ENCODE assay signal across 24 cellular contexts in the genomic region with DNA sequence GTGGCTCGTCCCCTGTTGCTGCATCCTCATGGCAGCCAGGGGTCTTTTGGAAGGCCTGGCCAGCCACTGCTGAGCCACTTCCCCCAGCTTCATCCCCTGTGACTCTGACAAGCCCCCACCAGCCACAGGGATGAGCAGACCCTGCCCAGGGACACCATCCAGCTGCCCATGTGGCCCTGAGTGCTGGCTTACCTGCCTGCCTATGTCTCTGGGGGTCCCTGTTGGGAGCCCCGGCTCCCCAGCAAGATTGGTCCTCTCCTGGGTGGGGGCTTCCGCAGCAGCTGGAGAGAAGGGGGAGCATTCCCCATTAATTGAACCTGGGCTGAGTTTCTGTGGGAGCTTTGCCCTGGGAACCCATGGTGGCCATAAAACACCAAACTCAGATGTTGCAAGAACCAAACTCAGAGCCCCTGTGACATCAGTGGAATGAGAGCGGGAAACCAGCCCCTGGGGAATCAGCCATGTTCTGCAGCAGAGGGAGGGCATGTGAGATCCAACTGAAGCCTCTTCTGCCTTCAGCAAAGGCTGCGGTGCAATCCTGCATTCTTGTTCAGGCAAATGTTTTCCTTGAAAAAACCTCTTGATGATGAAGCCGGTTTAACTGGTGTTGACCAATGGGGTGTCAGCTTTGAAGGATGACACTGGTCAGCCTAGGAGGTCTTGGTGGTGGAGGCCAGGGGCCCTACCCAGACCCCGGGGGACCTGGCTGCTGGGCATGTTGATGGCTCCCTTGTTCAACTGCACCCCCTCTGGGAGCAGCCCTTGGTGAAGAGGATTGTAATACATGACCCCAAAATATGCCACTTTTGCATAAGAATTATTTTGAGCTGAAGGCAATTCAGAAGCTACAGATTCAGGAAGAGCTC. TPM values are rescaled to one million over a fixed set of nuclear protein-coding genes. Genes with fewer than 3 reads are reported as not detected.
DNase-seq lines count a peak whose midpoint lies in the region; ATAC-seq, FAIRE-seq and TF ChIP-seq lines count a peak whose summit lies in the region.
"Had no signal": no experiment of that assay in that cellular context is flagged by ENCODE, and none has a peak within 500 bp of the region (broad histone marks: within the 10 kb centered on the region; RNA-seq: fewer than 3 reads in every experiment).

No MANE protein-coding gene starts in this region.

- H3K27ac Mint-ChIP-seq in MCF 10A (ENCODE audit: low read depth, unreplicated experiment), result no peak overlapping the region
- no peak overlapping the region for H3K27ac Mint-ChIP-seq in stimulated activated effector memory CD8-positive, alpha-beta T cell treated with anti-CD3 and anti-CD28 coated beads, Interleukin-12 subunit alpha, Interleukin-12 subunit beta, amount 100 ng/mL, for 72 hours
- H3K27ac Mint-ChIP-seq: activated CD4-positive, alpha-beta T cell treated with anti-CD3 and anti-CD28 coated beads, Interleukin-2, amount 10 ng/mL, durations not matched to agents 7 days and 5 days; stimulated activated naive B cell treated with anti-CD40 and anti-IgM and Interleukin-4, amounts not matched to agents 10 μg/mL and 1 μg/mL and 100 μg/mL, for 72 hours had no signal

- TF ChIP-seq POLR2A in sigmoid colon (IDR thresholded peaks at IDR 0.05), result no peak

- H3K4me3 ChIP-seq in RWPE2 (ENCODE audit: severe bottlenecking), result no peak overlapping the region
- no peak overlapping the region for H3K4me3 ChIP-seq in kidney (ENCODE audit: low read length in 2 of 2)
- no peak overlapping the region for H3K4me3 ChIP-seq in sigmoid colon
- H3K4me3 ChIP-seq: transverse colon had no signal

- H3K36me3 ChIP-seq in RWPE2 (ENCODE audit: low read depth) (no peaks in the 10 kb centered on the region), kidney (ENCODE audit: control insufficient read depth in 1 of 2, insufficient read depth in 2 of 2, low read length in 2 of 2) (no peaks in the 10 kb centered on the region), sigmoid colon (no peaks in the 10 kb centered on the region)
- H3K36me3 ChIP-seq: transverse colon had no signal

- H3K4me1 Mint-ChIP-seq in MCF 10A (ENCODE audit: insufficient read depth, unreplicated experiment), result peaks cover 6% of the 10 kb centered on the region
- no peaks in the 10 kb centered on the region for H3K4me1 Mint-ChIP-seq in stimulated activated effector memory CD8-positive, alpha-beta T cell treated with anti-CD3 and anti-CD28 coated beads, Interleukin-12 subunit alpha, Interleukin-12 subunit beta, amount 100 ng/mL, for 72 hours
- H3K4me1 Mint-ChIP-seq: activated CD4-positive, alpha-beta T cell treated with anti-CD3 and anti-CD28 coated beads, Interleukin-2, amount 10 ng/mL, durations not matched to agents 7 days and 5 days had no signal

- ATAC-seq in RWPE2 (ENCODE audit: low read depth), result no peak
- ATAC-seq in stimulated activated effector memory CD8-positive, alpha-beta T cell treated with anti-CD3 and anti-CD28 coated beads, Interleukin-12 subunit alpha, Interleukin-12 subunit beta, amount 100 ng/mL, for 72 hours, result no peak
- ATAC-seq: esophagus mucosa; HepG2; naive thymus-derived CD8-positive, alpha-beta T cell; stimulated activated naive B cell treated with anti-CD40 and anti-IgM and Interleukin-4, amounts not matched to agents 10 μg/mL and 1 μg/mL and 100 μg/mL, for 72 hours had no signal

- H3K27me3 ChIP-seq in RWPE2 (ENCODE audit: insufficient read depth, poor library complexity, severe bottlenecking), result no peaks in the 10 kb centered on the region
- H3K27me3 ChIP-seq in sigmoid colon, result no peaks in the 10 kb centered on the region

- H3K36me3 Mint-ChIP-seq in MCF 10A (ENCODE audit: insufficient read depth, unreplicated experiment), result peaks cover 8% of the 10 kb centered on the region
- no peaks in the 10 kb centered on the region for H3K36me3 Mint-ChIP-seq in stimulated activated effector memory CD8-positive, alpha-beta T cell treated with anti-CD3 and anti-CD28 coated beads, Interleukin-12 subunit alpha, Interleukin-12 subunit beta, amount 100 ng/mL, for 72 hours
- H3K36me3 Mint-ChIP-seq: naive thymus-derived CD8-positive, alpha-beta T cell; stimulated activated naive B cell treated with anti-CD40 and anti-IgM and Interleukin-4, amounts not matched to agents 10 μg/mL and 1 μg/mL and 100 μg/mL, for 72 hours had no signal

- DNase-seq in GM04504 (ENCODE audit: low read depth) (peak; percentile 60), RWPE2 (ENCODE audit: low spot score) (peak; percentile 43), kidney (peak; percentile 83), sigmoid colon (peak; percentile 54), MCF 10A (ENCODE audit: unreplicated experiment) (no peak), NCI-H1092 (lab: John Stamatoyannopoulos, UW) (no peak), DMS 273 treated with DMSO at 0.1 percent for 48 hours (lab: John Stamatoyannopoulos, UW) (no peak)
- DNase-seq in stimulated activated effector memory CD8-positive, alpha-beta T cell treated with anti-CD3 and anti-CD28 coated beads, Interleukin-12 subunit alpha, Interleukin-12 subunit beta, amount 100 ng/mL, for 72 hours (ENCODE audit: low spot score in 2 of 2), result no peak
- DNase-seq: activated CD4-positive, alpha-beta T cell treated with anti-CD3 and anti-CD28 coated beads, Interleukin-2, amount 10 ng/mL, durations not matched to agents 7 days and 5 days; activated CD8-positive, alpha-beta memory T cell treated with anti-CD3 and anti-CD28 coated beads, Interleukin-2, amount 50 U/mL, for 4 hours; activated gamma-delta T cell treated with Interleukin-2 at 50 U/mL for 16 hours; AML-193; Caco-2; central memory CD4-positive, alpha-beta T cell; GOT3; NCI-H1436; SHP77 treated with DMSO at 0.1 percent for 48 hours; stimulated activated naive B cell treated with anti-CD40 and anti-IgM and Interleukin-4, amounts not matched to agents 10 μg/mL and 1 μg/mL and 100 μg/mL, for 72 hours; T-helper 1 cell; transverse colon had no signal

- no peak overlapping the region for H3K4me3 Mint-ChIP-seq in MCF 10A (ENCODE audit: unreplicated experiment)
- H3K4me3 Mint-ChIP-seq in stimulated activated effector memory CD8-positive, alpha-beta T cell treated with anti-CD3 and anti-CD28 coated beads, Interleukin-12 subunit alpha, Interleukin-12 subunit beta, amount 100 ng/mL, for 72 hours, result no peak overlapping the region
- H3K4me3 Mint-ChIP-seq: activated CD4-positive, alpha-beta T cell treated with anti-CD3 and anti-CD28 coated beads, Interleukin-2, amount 10 ng/mL, durations not matched to agents 7 days and 5 days; naive thymus-derived CD8-positive, alpha-beta T cell; stimulated activated naive B cell treated with anti-CD40 and anti-IgM and Interleukin-4, amounts not matched to agents 10 μg/mL and 1 μg/mL and 100 μg/mL, for 72 hours had no signal

- CTCF ChIA-PET in MCF 10A (lab: Yijun Ruan, JAX), result interaction anchor here (0.7 kb wide), 2 partner anchors 429 to 510 kb away, joined by 3 read pairs; no protein-coding TSS in a partner anchor

- intact Hi-C loops in kidney (cut with DNase I), result no loop called here
- intact Hi-C loops in sigmoid colon (cut with DNase I), result no loop called here
- intact Hi-C loops in MCF 10A (cut with micrococcal nuclease), result no loop called here

- H3K9me3 ChIP-seq in RWPE2 (ENCODE audit: severe bottlenecking), result no peaks in the 10 kb centered on the region
- H3K9me3 ChIP-seq in kidney (ENCODE audit: control insufficient read depth in 1 of 2, low read length in 2 of 2), result no peaks in the 10 kb centered on the region
- no peaks in the 10 kb centered on the region for H3K9me3 ChIP-seq in sigmoid colon
- H3K9me3 ChIP-seq: transverse colon had no signal

- no peaks in the 10 kb centered on the region for H3K9me3 Mint-ChIP-seq in MCF 10A (ENCODE audit: unreplicated experiment)
- H3K9me3 Mint-ChIP-seq in stimulated activated effector memory CD8-positive, alpha-beta T cell treated with anti-CD3 and anti-CD28 coated beads, Interleukin-12 subunit alpha, Interleukin-12 subunit beta, amount 100 ng/mL, for 72 hours, result no peaks in the 10 kb centered on the region
- H3K9me3 Mint-ChIP-seq: activated CD4-positive, alpha-beta T cell treated with anti-CD3 and anti-CD28 coated beads, Interleukin-2, amount 10 ng/mL, durations not matched to agents 7 days and 5 days; stimulated activated naive B cell treated with anti-CD40 and anti-IgM and Interleukin-4, amounts not matched to agents 10 μg/mL and 1 μg/mL and 100 μg/mL, for 72 hours had no signal

- WGBS in sigmoid colon, 2 donors, result 82 to 87% methylated on average over 7 of the region's 7 CpGs

- no peak for TF ChIP-seq EP300 in sigmoid colon (IDR thresholded peaks at IDR 0.05)

- peaks cover 13% of the 10 kb centered on the region for H3K27me3 Mint-ChIP-seq in MCF 10A (ENCODE audit: insufficient read depth, unreplicated experiment)

- H3K4me1 ChIP-seq in RWPE2 (ENCODE audit: insufficient read depth, poor library complexity, severe bottlenecking), result peaks cover 12% of the 10 kb centered on the region
- peaks cover 5 to 6% of the 10 kb centered on the region in 2 donors for H3K4me1 ChIP-seq in kidney (ENCODE audit: control insufficient read depth in 1 of 2, insufficient read depth in 1 of 2, low read depth in 1 of 2, low read length in 2 of 2)
- H3K4me1 ChIP-seq in sigmoid colon, result no peaks in the 10 kb centered on the region
- H3K4me1 ChIP-seq: transverse colon had no signal

- no peak for TF ChIP-seq CTCF in RWPE2 (IDR thresholded peaks at IDR 0.05; ENCODE audit: poor library complexity, severe bottlenecking)
- no peak for TF ChIP-seq CTCF in kidney (IDR thresholded peaks at IDR 0.05; ENCODE audit: borderline replicate concordance, extremely low read depth, insufficient read depth)
- no peak for TF ChIP-seq CTCF in sigmoid colon (IDR thresholded peaks at IDR 0.05)
- no peak for TF ChIP-seq CTCF in MCF 10A (IDR thresholded peaks at IDR 0.05; ENCODE audit: unreplicated experiment)

- H3K9ac ChIP-seq in kidney (ENCODE audit: low read length in 2 of 2), result no peak overlapping the region

- no peak for FAIRE-seq in kidney (lab: Jason Lieb, UNC)
- FAIRE-seq: GM19239, HepG2 had no signal

- H3K27ac ChIP-seq in RWPE2 (ENCODE audit: poor library complexity, severe bottlenecking) (no peak overlapping the region), kidney (ENCODE audit: low read depth in 2 of 2, low read length in 2 of 2) (no peak overlapping the region), sigmoid colon (no peak overlapping the region)
- H3K27ac ChIP-seq: transverse colon had no signal

- POLR2A ChIA-PET in MCF 10A (lab: Yijun Ruan, JAX), result interaction anchor here (0.9 kb wide), 1 partner anchor 10 kb away, joined by 3 read pairs; no protein-coding TSS in a partner anchor

- BruUV-seq in MCF 10A (replicated peaks; lab: Mats Ljungman, UMichigan), result no TSS peak

RNA-seq across cellular contexts. Expression of a gene that starts 28.3 kb away (rescaled TPM):
- total RNA-seq in kidney (316 TPM), sigmoid colon (100 to 1,000 TPM in 3 of 4 donors, 10 to 100 TPM in 1; 39.7 to 197 (median 103) TPM), MCF 10A (2022) (2.1 and 3.4 TPM in 2 replicates)
- polyA plus RNA-seq in kidney (ENCODE audit: insufficient read depth, low read depth, low replicate concordance) (150 TPM), sigmoid colon (10 to 100 TPM in 1 of 3 donors, 1 to 10 TPM in 2; 4.4 to 34.8 (median 5.4) TPM)

Comparison
In these comparisons a context has a peak if more than half of its experiments do, and no peak if none do; other contexts are left out.
1. DNase-seq: peak in GM04504 (single experiment), RWPE2 (single experiment), kidney (single experiment) and sigmoid colon (single experiment); none in MCF 10A (single experiment), stimulated activated effector memory CD8-positive, alpha-beta T cell treated with anti-CD3 and anti-CD28 coated beads, Interleukin-12 subunit alpha, Interleukin-12 subunit beta, amount 100 ng/mL, for 72 hours (0 of 2), NCI-H1092 (single experiment) and DMS 273 treated with DMSO at 0.1 percent for 48 hours (single experiment).